ENCODE assay signal across 15 cellular contexts in the genomic region with DNA sequence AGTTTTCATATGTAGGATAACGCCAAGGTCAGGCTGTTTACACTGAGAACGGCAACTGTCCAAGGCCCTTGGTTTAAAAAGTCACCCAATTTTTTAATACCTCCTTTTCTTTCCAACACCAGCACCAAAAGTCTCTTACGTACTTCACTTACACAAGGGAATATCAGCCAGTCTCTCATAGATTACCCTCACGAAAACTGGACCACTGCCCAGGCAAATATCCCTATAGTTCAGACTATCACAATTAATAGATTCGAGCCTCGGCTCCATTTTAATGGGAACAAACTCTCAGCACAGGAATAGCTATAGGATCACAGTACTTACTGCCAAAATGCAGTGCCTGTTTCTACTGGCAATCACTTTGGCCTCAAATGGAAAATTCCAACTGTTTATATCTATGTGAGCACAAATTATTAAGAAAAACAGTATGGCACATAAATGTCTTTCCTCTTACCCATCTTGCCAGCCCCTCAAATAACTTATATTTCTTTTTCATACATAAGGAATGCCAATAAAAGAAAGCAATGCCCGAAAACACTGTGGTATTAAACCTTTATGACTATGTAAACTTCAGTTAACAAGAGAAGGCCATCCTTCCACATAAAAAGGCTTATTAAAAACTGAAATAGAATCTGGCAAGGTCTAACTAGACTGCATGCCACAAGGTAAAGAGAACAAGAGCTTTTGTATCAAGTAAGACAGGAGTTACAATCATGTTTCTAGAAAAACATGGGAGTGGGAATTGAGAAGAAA.
A peak's percentile ranks its signal among the peaks of the same experiment; 100 is the strongest.
DNase-seq lines count a peak whose midpoint lies in the region; ATAC-seq and TF ChIP-seq lines count a peak whose summit lies in the region.
"Had no signal": no experiment of that assay in that cellular context is flagged by ENCODE, and none has a peak within 500 bp of the region (broad histone marks: within the 10 kb centered on the region; RNA-seq: fewer than 3 reads in every experiment).

No MANE protein-coding gene starts in this region.

- H3K9me3 ChIP-seq in breast epithelium (no peaks in the 10 kb centered on the region), tibial artery (no peaks in the 10 kb centered on the region)
- H3K9me3 ChIP-seq: HAP-1 had no signal

- no peak for ATAC-seq in activated T-helper 17 cell treated with anti-CD3 and anti-CD28 coated beads, Interleukin-2, amount 50 U/mL, for 72 hours (replicated peaks)
- ATAC-seq in GM18519 (IDR thresholded peaks at IDR 0.05; ENCODE audit: low FRiP score, unreplicated experiment): no peak

- POLR2A ChIA-PET in MCF 10A (lab: Yijun Ruan, JAX): interaction anchor here (0.9 kb wide), 1 partner anchor 9 kb away, joined by 5 read pairs; no protein-coding TSS in a partner anchor

- CTCF ChIA-PET in MCF 10A (lab: Yijun Ruan, JAX): no interaction called here

- TF ChIP-seq POLR2A in breast epithelium (IDR thresholded peaks at IDR 0.05): no peak

- DNase-seq in breast epithelium (ENCODE audit: low spot score in 2 of 2): no peak
- DNase-seq in MCF 10A (ENCODE audit: unreplicated experiment): no peak
- DNase-seq in mesothelial cell of epicardium (ENCODE audit: low spot score in 2 of 2, unreplicated experiment in 2 of 2): no peak
- DNase-seq in tibial artery: no peak
- DNase-seq in CD14-positive monocyte (ENCODE audit: low spot score): no peak
- no peak for DNase-seq in mucosa of gallbladder (ENCODE audit: low spot score)
- DNase-seq: activated CD8-positive, alpha-beta memory T cell treated with anti-CD3 and anti-CD28 coated beads for 24 hours; activated naive CD8-positive, alpha-beta T cell treated with anti-CD3 and anti-CD28 coated beads, Interleukin-2, amount 10 ng/mL, durations not matched to agents 7 days and 5 days; effector CD8-positive, alpha-beta T cell; mammary epithelial cell; NCI-H2107; OCI-M1 had no signal

- H3K27me3 Mint-ChIP-seq in MCF 10A (ENCODE audit: insufficient read depth, unreplicated experiment): no peaks in the 10 kb centered on the region
- H3K27me3 Mint-ChIP-seq in activated T-helper 17 cell treated with anti-CD3 and anti-CD28 coated beads, Interleukin-2, amount 50 U/mL, for 72 hours: no peaks in the 10 kb centered on the region
- no peaks in the 10 kb centered on the region for H3K27me3 Mint-ChIP-seq in mesothelial cell of epicardium (ENCODE audit: low read depth)
- H3K27me3 Mint-ChIP-seq in CD14-positive monocyte (ENCODE audit: low read depth in 3 of 3): peaks cover 0 to 2% (median 0%) of the 10 kb centered on the region in 3 donors
- H3K27me3 Mint-ChIP-seq: activated naive CD8-positive, alpha-beta T cell treated with anti-CD3 and anti-CD28 coated beads, Interleukin-2, amount 10 ng/mL, durations not matched to agents 7 days and 5 days had no signal

- no peaks in the 10 kb centered on the region for H3K9me3 Mint-ChIP-seq in MCF 10A (ENCODE audit: unreplicated experiment)
- no peaks in the 10 kb centered on the region for H3K9me3 Mint-ChIP-seq in activated T-helper 17 cell treated with anti-CD3 and anti-CD28 coated beads, Interleukin-2, amount 50 U/mL, for 72 hours
- H3K9me3 Mint-ChIP-seq in mesothelial cell of epicardium: no peaks in the 10 kb centered on the region
- no peaks in the 10 kb centered on the region for H3K9me3 Mint-ChIP-seq in CD14-positive monocyte
- H3K9me3 Mint-ChIP-seq: activated naive CD8-positive, alpha-beta T cell treated with anti-CD3 and anti-CD28 coated beads, Interleukin-2, amount 10 ng/mL, durations not matched to agents 7 days and 5 days had no signal

- H3K4me3 ChIP-seq in breast epithelium (no peak overlapping the region), tibial artery (peak overlapping the region in 1 of 2 donors; percentile 2)
- H3K4me3 ChIP-seq: HAP-1 had no signal

- H3K27me3 ChIP-seq in breast epithelium: no peaks in the 10 kb centered on the region
- H3K27me3 ChIP-seq in tibial artery: no peaks in the 10 kb centered on the region

- intact Hi-C loops in breast epithelium (cut with DNase I; ENCODE audit: low total_unique reads) (loop anchor here (5.0 kb wide), 1 partner anchor 52 kb away; no protein-coding TSS in a partner anchor), MCF 10A (cut with micrococcal nuclease) (no loop called here), tibial artery (cut with DNase I; ENCODE audit: low total_unique reads) (no loop called here), CD14-positive monocyte (cut with micrococcal nuclease) (no loop called here)

- no TSS peak for BruUV-seq in MCF 10A (replicated peaks; lab: Mats Ljungman, UMichigan)

- H3K27ac Mint-ChIP-seq in MCF 10A (ENCODE audit: low read depth, unreplicated experiment): no peak overlapping the region
- H3K27ac Mint-ChIP-seq in activated T-helper 17 cell treated with anti-CD3 and anti-CD28 coated beads, Interleukin-2, amount 50 U/mL, for 72 hours: peak overlapping the region; percentile 3
- peak overlapping the region; percentile 87 for H3K27ac Mint-ChIP-seq in mesothelial cell of epicardium
- H3K27ac Mint-ChIP-seq in CD14-positive monocyte: no peak overlapping the region
- H3K27ac Mint-ChIP-seq: activated naive CD8-positive, alpha-beta T cell treated with anti-CD3 and anti-CD28 coated beads, Interleukin-2, amount 10 ng/mL, durations not matched to agents 7 days and 5 days had no signal

- H3K27ac ChIP-seq in breast epithelium (peak overlapping the region; percentile 3 to 16), tibial artery (peak overlapping the region; percentile 72 to 99)

- H3K36me3 ChIP-seq in breast epithelium: no peaks in the 10 kb centered on the region
- peaks cover 0 to 25% (median 24%) of the 10 kb centered on the region in 3 donors for H3K36me3 ChIP-seq in tibial artery

- TF ChIP-seq CTCF in breast epithelium (IDR thresholded peaks at IDR 0.05) (no peak), MCF 10A (IDR thresholded peaks at IDR 0.05; ENCODE audit: unreplicated experiment) (no peak), mesothelial cell of epicardium (IDR thresholded peaks at IDR 0.05; ENCODE audit: unreplicated experiment) (no peak), tibial artery (IDR thresholded peaks at IDR 0.05) (no peak), CD14-positive monocyte (IDR thresholded peaks at IDR 0.05) (no peak)

- H3K36me3 Mint-ChIP-seq in MCF 10A (ENCODE audit: insufficient read depth, unreplicated experiment): peaks cover 28% of the 10 kb centered on the region
- peaks cover 57% of the 10 kb centered on the region for H3K36me3 Mint-ChIP-seq in activated T-helper 17 cell treated with anti-CD3 and anti-CD28 coated beads, Interleukin-2, amount 50 U/mL, for 72 hours (ENCODE audit: low read depth)
- H3K36me3 Mint-ChIP-seq in mesothelial cell of epicardium: peaks cover 18% of the 10 kb centered on the region
- H3K36me3 Mint-ChIP-seq in CD14-positive monocyte: peaks cover 53 to 64% of the 10 kb centered on the region in 2 donors

- H3K4me1 ChIP-seq in breast epithelium: peaks cover 0 to 19% of the 10 kb centered on the region in 2 donors
- peaks cover 0 to 100% (median 83%) of the 10 kb centered on the region in 4 donors for H3K4me1 ChIP-seq in tibial artery

- H3K4me3 Mint-ChIP-seq in MCF 10A (ENCODE audit: unreplicated experiment) (no peak overlapping the region), mesothelial cell of epicardium (no peak overlapping the region), CD14-positive monocyte (no peak overlapping the region)
- H3K4me3 Mint-ChIP-seq in activated T-helper 17 cell treated with anti-CD3 and anti-CD28 coated beads, Interleukin-2, amount 50 U/mL, for 72 hours: peak overlapping the region; percentile 37
- H3K4me3 Mint-ChIP-seq: activated naive CD8-positive, alpha-beta T cell treated with anti-CD3 and anti-CD28 coated beads, Interleukin-2, amount 10 ng/mL, durations not matched to agents 7 days and 5 days had no signal

- H3K4me1 Mint-ChIP-seq in MCF 10A (ENCODE audit: insufficient read depth, unreplicated experiment) (peaks cover 10% of the 10 kb centered on the region), mesothelial cell of epicardium (peaks cover 39% of the 10 kb centered on the region), CD14-positive monocyte (peaks cover 24% of the 10 kb centered on the region)
- peaks cover 33% of the 10 kb centered on the region for H3K4me1 Mint-ChIP-seq in activated T-helper 17 cell treated with anti-CD3 and anti-CD28 coated beads, Interleukin-2, amount 50 U/mL, for 72 hours

Comparison
In these comparisons a context has a peak if more than half of its experiments do, and no peak if none do; other contexts are left out.
1. H3K27ac Mint-ChIP-seq: peak in activated T-helper 17 cell treated with anti-CD3 and anti-CD28 coated beads, Interleukin-2, amount 50 U/mL, for 72 hours (single experiment) and mesothelial cell of epicardium (single experiment); none in MCF 10A (single experiment) and CD14-positive monocyte (0 of 7).